9 cellular contexts compared by ENCODE assay signal in the genomic region with DNA sequence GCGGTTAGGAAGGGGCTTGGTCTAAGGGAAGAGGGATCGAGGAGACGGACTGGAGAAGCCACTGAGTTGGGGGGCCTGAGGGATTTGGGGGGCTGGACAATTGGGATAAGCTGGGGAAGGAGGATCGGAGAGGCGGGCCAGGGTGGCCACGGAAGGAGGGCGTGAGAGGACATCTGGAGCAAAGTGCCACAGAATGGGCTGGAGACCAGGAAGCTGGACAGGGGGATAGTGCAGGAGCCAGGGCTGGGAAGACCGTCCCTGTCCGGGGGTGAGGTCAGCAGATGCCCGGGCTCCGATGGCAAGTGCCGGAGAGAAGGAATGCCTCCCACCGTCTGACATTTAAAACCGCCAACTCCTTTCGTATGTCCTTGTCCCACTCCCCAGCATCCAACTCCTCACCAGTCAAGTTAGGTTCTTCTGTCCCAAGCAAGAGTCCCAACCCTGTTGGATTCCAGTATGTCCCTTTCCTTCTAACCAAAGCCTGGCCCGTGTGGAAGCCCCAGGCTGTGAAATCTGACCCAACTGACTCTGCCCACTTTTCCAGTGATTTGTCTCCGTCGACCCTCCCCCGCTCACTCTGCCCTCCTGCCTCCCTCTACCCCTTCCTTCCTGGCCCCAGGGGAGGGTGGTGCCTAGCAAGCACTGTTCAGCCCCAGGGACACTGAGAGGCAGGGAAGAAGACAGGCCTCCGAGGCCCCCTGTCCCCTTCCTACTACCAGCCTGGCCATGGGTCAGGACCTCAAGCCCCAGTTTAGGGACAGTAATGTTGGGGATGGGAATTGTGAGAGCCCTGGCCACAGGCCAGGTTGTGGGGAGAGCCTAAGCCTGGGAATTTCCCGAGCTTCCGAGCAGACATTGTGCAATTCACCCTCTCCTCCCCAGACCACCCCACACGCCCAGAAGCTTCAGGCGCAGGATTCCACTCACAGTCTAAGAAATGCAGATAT. TPM values are rescaled to one million over a fixed set of nuclear protein-coding genes. Genes with fewer than 3 reads are reported as not detected.
A peak's percentile ranks its signal among the peaks of the same experiment; 100 is the strongest.
DNase-seq lines count a peak whose midpoint lies in the region; ATAC-seq and TF ChIP-seq lines count a peak whose summit lies in the region.
"Had no signal": no experiment of that assay in that cellular context is flagged by ENCODE, and none has a peak within 500 bp of the region (broad histone marks: within the 10 kb centered on the region; RNA-seq: fewer than 3 reads in every experiment).

No MANE protein-coding gene starts in this region.

- DNase-seq in CD14-positive monocyte (ENCODE audit: low spot score) (peak; percentile 45), HT-29 (ENCODE audit: low spot score) (peak; percentile 31), UCSD-AML1 (lab: John Stamatoyannopoulos, UW; ENCODE audit: unreplicated experiment) (peak; percentile 75), fibroblast of pulmonary artery (ENCODE audit: low read depth) (peak; percentile 85), NCI-H1694 treated with DMSO at 0.1 percent for 48 hours (lab: John Stamatoyannopoulos, UW) (no peak)

- H3K9me3 Mint-ChIP-seq in CD14-positive monocyte: no peaks in the 10 kb centered on the region

- intact Hi-C loops in CD14-positive monocyte (cut with micrococcal nuclease): loop anchor here in 1 of 2 donors (2.0 kb wide), 1 partner anchor 15 kb away; no protein-coding TSS in a partner anchor

- H3K27ac Mint-ChIP-seq in CD14-positive monocyte: peak overlapping the region; percentile 82 to 98 (median 94)

- H2AFZ ChIP-seq in neuron (ENCODE audit: low read depth, low read length): peak overlapping the region; percentile 82

- H3K4me3 ChIP-seq in fibroblast of pulmonary artery (replicated peaks; ENCODE audit: low read depth, low read length) (peak overlapping the region; percentile 72), neuron (ENCODE audit: low read length) (peak overlapping the region; percentile 54)

- TF ChIP-seq CTCF in CD14-positive monocyte (IDR thresholded peaks at IDR 0.05): no peak
- no peak for TF ChIP-seq CTCF in fibroblast of pulmonary artery (IDR thresholded peaks at IDR 0.05; ENCODE audit: low read length, missing control alignments)

- ATAC-seq in HG03521 (IDR thresholded peaks at IDR 0.05; ENCODE audit: unreplicated experiment) (no peak), HG03378 (IDR thresholded peaks at IDR 0.05; ENCODE audit: unreplicated experiment) (no peak)

- peaks cover 31% of the 10 kb centered on the region for H3K27me3 ChIP-seq in neuron (ENCODE audit: insufficient read depth, low read length)

- H3K4me1 Mint-ChIP-seq in CD14-positive monocyte: peaks cover 82% of the 10 kb centered on the region

- H3K36me3 ChIP-seq in neuron (ENCODE audit: insufficient read depth, low read length): no peaks in the 10 kb centered on the region

- peaks cover 6 to 15% of the 10 kb centered on the region in 2 donors for H3K36me3 Mint-ChIP-seq in CD14-positive monocyte

- H3K4me1 ChIP-seq in neuron (ENCODE audit: insufficient read depth, low read length): peaks cover 19% of the 10 kb centered on the region

- peaks cover 0 to 6% (median 0%) of the 10 kb centered on the region in 3 donors for H3K27me3 Mint-ChIP-seq in CD14-positive monocyte (ENCODE audit: low read depth in 3 of 3)

- H3K4me3 Mint-ChIP-seq in CD14-positive monocyte: peak overlapping the region; percentile 95 to 99

- H3K9me3 ChIP-seq in neuron (ENCODE audit: low read length): no peaks in the 10 kb centered on the region

RNA-seq across cellular contexts. Expression of gene TMBIM1, which starts 31.5 kb away (rescaled TPM):
- 100 to 1,000 TPM; 129 to 139 TPM for polyA plus RNA-seq in CD14-positive monocyte
- total RNA-seq in HT-29 (2014; rRNA removed; shearing (Covaris generic)): 229 and 311 TPM in 2 replicates

RNA-seq across cellular contexts. Expression of gene CATIP, which starts 32.9 kb away (rescaled TPM):
- polyA plus RNA-seq in CD14-positive monocyte: 1 to 10 TPM; 2.9 to 5.5 TPM
- 1.6 TPM in 1 of 2 replicates, not detected in the other for total RNA-seq in HT-29 (2014; rRNA removed; shearing (Covaris generic))
- total RNA-seq: T-helper 1 cell treated with Interleukin-12 subunit alpha and Interleukin-12 subunit beta and Interleukin-4 antibody, amounts not matched to agents 30 ng/mL and 1 ng/mL, for 36 hours had no signal

RNA-seq across cellular contexts. Expression of gene PNKD, which starts 53.5 kb away (rescaled TPM):
- polyA plus RNA-seq in CD14-positive monocyte: 10 to 100 TPM; 79.8 to 92.0 TPM
- total RNA-seq in HT-29 (2014; rRNA removed; shearing (Covaris generic)): 73.9 and 77.2 TPM in 2 replicates

RNA-seq across cellular contexts. Expression of gene AAMP, which starts 53.9 kb away (rescaled TPM):
- polyA plus RNA-seq in CD14-positive monocyte: 10 to 100 TPM; 90.8 to 98.7 TPM
- 266 and 310 TPM in 2 replicates for total RNA-seq in HT-29 (2014; rRNA removed; shearing (Covaris generic))

RNA-seq across cellular contexts. Expression of gene SLC11A1, which starts 58.3 kb away (rescaled TPM):
- polyA plus RNA-seq in CD14-positive monocyte: 100 to 1,000 TPM; 184 to 352 TPM
- 0.33 and 0.86 TPM in 2 replicates for total RNA-seq in HT-29 (2014; rRNA removed; shearing (Covaris generic))
